38 cellular contexts compared by ENCODE assay signal in the genomic region with DNA sequence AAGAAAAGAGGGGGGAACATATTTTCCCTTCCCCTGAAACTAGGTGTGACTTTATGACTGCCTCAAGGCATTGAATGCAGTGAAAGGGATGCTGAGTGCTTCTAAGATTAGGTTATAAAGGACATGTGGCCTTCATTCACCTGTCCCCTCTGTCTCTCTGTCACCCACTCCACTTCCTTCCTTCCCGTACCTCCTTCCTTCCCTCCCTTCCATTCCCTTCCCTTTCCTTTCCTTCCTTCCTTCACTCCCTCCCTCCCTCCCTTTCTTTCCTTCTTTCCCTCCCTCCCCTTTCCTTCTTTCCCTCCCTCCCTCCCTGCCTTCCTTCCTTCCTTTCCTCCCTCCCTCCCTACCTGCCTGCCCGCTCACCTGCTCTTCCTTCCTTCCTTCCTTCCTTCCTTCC. TPM values are rescaled to one million over a fixed set of nuclear protein-coding genes. Genes with fewer than 3 reads are reported as not detected.
"Had no signal": no experiment of that assay in that cellular context is flagged by ENCODE, and none has a peak within 500 bp of the region (broad histone marks: within the 10 kb centered on the region; RNA-seq: fewer than 3 reads in every experiment).

No MANE protein-coding gene starts in this region.

- DNase-seq: activated B cell treated with CpG ODN at 0.5 μM for 24 hours; activated CD4-positive, alpha-beta memory T cell treated with anti-CD3 and anti-CD28 coated beads for 36 hours; activated CD4-positive, alpha-beta T cell treated with anti-CD3 and anti-CD28 coated beads for 36 hours; activated CD4-positive, alpha-beta T cell treated with anti-CD3 and anti-CD28 coated beads, Interleukin-2, amount 10 ng/mL, durations not matched to agents 24 days and 14 days; activated CD4-positive, CD25-positive, alpha-beta regulatory T cell treated with anti-CD3 and anti-CD28 coated beads, Interleukin-2, amount 50 U/mL, for 72 hours; activated CD8-positive, alpha-beta memory T cell treated with anti-CD3 and anti-CD28 coated beads, Interleukin-2, amount 10 ng/mL, durations not matched to agents 7 days and 5 days; activated CD8-positive, alpha-beta memory T cell treated with anti-CD3 and anti-CD28 coated beads, Interleukin-2, amount 50 U/mL, for 4 hours; activated CD8-positive, alpha-beta T cell treated with anti-CD3 and anti-CD28 coated beads, Interleukin-2, amount 10 ng/mL, durations not matched to agents 7 days and 5 days; activated effector memory CD4-positive, alpha-beta T cell treated with anti-CD3 and anti-CD28 coated beads, Interleukin-2, amount 50 U/mL, for 16 hours; activated naive CD4-positive, alpha-beta T cell treated with anti-CD3 and anti-CD28 coated beads for 36 hours; activated naive CD8-positive, alpha-beta T cell treated with anti-CD3 and anti-CD28 coated beads for 36 hours; activated naive CD8-positive, alpha-beta T cell treated with anti-CD3 and anti-CD28 coated beads, Interleukin-2, amount 50 U/mL, for 24 hours; activated T-cell treated with anti-CD3 and anti-CD28 coated beads, Interleukin-2, amount 50 U/mL, for 1 hour; activated T-cell treated with anti-CD3 and anti-CD28 coated beads, Interleukin-2, amount 50 U/mL, for 48 hours; adrenal gland; amygdala; body of pancreas; caudate nucleus; effector CD8-positive, alpha-beta T cell; esophagus squamous epithelium; foreskin melanocyte; T-helper 1 cell; T-helper 17 cell; T1000; WERI-Rb-1 had no signal

- FAIRE-seq: colon, endometrium, endothelial cell of umbilical vein had no signal

- H3K36me3 ChIP-seq: adrenal gland, esophagus squamous epithelium, gastroesophageal sphincter, WERI-Rb-1 had no signal

- H3K27me3 ChIP-seq: adrenal gland, body of pancreas, esophagus squamous epithelium, gastroesophageal sphincter had no signal

- H3K9me3 ChIP-seq: adrenal gland, body of pancreas, esophagus squamous epithelium, gastroesophageal sphincter had no signal

- ATAC-seq: activated CD4-positive, alpha-beta T cell treated with anti-CD3 and anti-CD28 coated beads for 36 hours; activated CD8-positive, alpha-beta memory T cell treated with anti-CD3 and anti-CD28 coated beads, Interleukin-2, amount 10 ng/mL, durations not matched to agents 7 days and 5 days; activated CD8-positive, alpha-beta T cell treated with anti-CD3 and anti-CD28 coated beads, Interleukin-2, amount 10 ng/mL, durations not matched to agents 7 days and 5 days; activated naive CD8-positive, alpha-beta T cell treated with anti-CD3 and anti-CD28 coated beads, Interleukin-2, amount 50 U/mL, for 24 hours; body of pancreas; gastroesophageal sphincter; T-helper 17 cell had no signal

- H3K27ac ChIP-seq: adrenal gland, epithelial cell of prostate, esophagus squamous epithelium, gastroesophageal sphincter, WERI-Rb-1 had no signal

- H3K4me3 ChIP-seq: adrenal gland, body of pancreas, esophagus squamous epithelium, gastroesophageal sphincter had no signal

RNA-seq across cellular contexts. Expression of a gene that starts 35.1 kb away (rescaled TPM):
- total RNA-seq: activated B cell treated with CpG ODN at 0.5 μM for 24 hours; activated CD4-positive, alpha-beta memory T cell treated with anti-CD3 and anti-CD28 coated beads for 36 hours; activated CD4-positive, alpha-beta T cell treated with anti-CD3 and anti-CD28 coated beads for 36 hours; activated CD4-positive, alpha-beta T cell treated with anti-CD3 and anti-CD28 coated beads, Interleukin-2, amount 10 ng/mL, durations not matched to agents 24 days and 14 days; activated CD8-positive, alpha-beta memory T cell treated with anti-CD3 and anti-CD28 coated beads for 36 hours; activated CD8-positive, alpha-beta memory T cell treated with anti-CD3 and anti-CD28 coated beads, Interleukin-2, amount 10 ng/mL, durations not matched to agents 7 days and 5 days; activated CD8-positive, alpha-beta T cell treated with anti-CD3 and anti-CD28 coated beads, Interleukin-2, amount 10 ng/mL, durations not matched to agents 7 days and 5 days; activated naive CD4-positive, alpha-beta T cell treated with anti-CD3 and anti-CD28 coated beads for 36 hours; activated naive CD8-positive, alpha-beta T cell treated with anti-CD3 and anti-CD28 coated beads for 36 hours; activated T-helper 1 cell treated with anti-CD3 and anti-CD28 coated beads, Interleukin-12 subunit alpha, Interleukin-12 subunit beta, Interleukin-2, Interleukin-4 antibody, amounts not matched to agents 30 ng/mL and 10 ng/mL and 1 ng/mL, durations not matched to agents 14 hours and 24 hours and 36 hours; activated T-helper 2 cell treated with anti-CD3 and anti-CD28 coated beads, Interferon-gamma antibody, Interleukin-2, Interleukin-4, amounts not matched to agents 10 μg/mL and 5 μg/mL and 100 μg/mL, durations not matched to agents 14 hours and 24 hours and 36 hours; chondrocyte; dermis microvascular lymphatic vessel endothelial cell; endothelial cell of umbilical vein; fibroblast of lung; fibroblast of villous mesenchyme; glomerular endothelial cell; T-helper 17 cell had no signal
- polyA plus RNA-seq: endothelial cell of umbilical vein, fibroblast of lung had no signal
